ENCODE assay signal across 9 cellular contexts in genomic region chr7:123624527-123625183, GRCh38. TPM values are rescaled to one million over a fixed set of nuclear protein-coding genes. Genes with fewer than 3 reads are reported as not detected.
DNase-seq lines count a peak whose midpoint lies in the region; ATAC-seq and TF ChIP-seq lines count a peak whose summit lies in the region.
"Had no signal": no experiment of that assay in that cellular context is flagged by ENCODE, and none has a peak within 500 bp of the region (broad histone marks: within the 10 kb centered on the region; RNA-seq: fewer than 3 reads in every experiment).

No MANE protein-coding gene starts in this region.

- H3K27ac ChIP-seq in body of pancreas (no peak overlapping the region), thyroid gland (no peak overlapping the region)

- 41 to 45% methylated on average over 12 of the region's 12 CpGs for WGBS in body of pancreas, 2 donors
- WGBS in thyroid gland, 2 donors: 62 to 64% methylated on average over 12 of the region's 12 CpGs

- intact Hi-C loops in CD14-positive monocyte (cut with micrococcal nuclease): no loop called here
- intact Hi-C loops in body of pancreas (cut with DNase I): no loop called here
- intact Hi-C loops in mucosa of descending colon (cut with DNase I, micrococcal nuclease): no loop called here
- intact Hi-C loops in thyroid gland (cut with DNase I): no loop called here

- peak; percentile 48 for DNase-seq in CD14-positive monocyte (ENCODE audit: low spot score)
- DNase-seq in T-helper 17 cell: peak; percentile 14 to 49 (median 22)
- peak; percentile 61 to 84 (median 76) for DNase-seq in body of pancreas
- DNase-seq in mucosa of descending colon: peak in 2 of 3 donors; percentile 36
- peak; percentile 35 to 60 for DNase-seq in thyroid gland
- no peak for DNase-seq in NCI-H1105 treated with DMSO at 0.1 percent for 48 hours (lab: John Stamatoyannopoulos, UW)

- H3K36me3 Mint-ChIP-seq in CD14-positive monocyte (no peaks in the 10 kb centered on the region), T-helper 17 cell (ENCODE audit: low read depth) (peaks cover 2% of the 10 kb centered on the region)
- H3K36me3 Mint-ChIP-seq: IgD-negative memory B cell had no signal

- H3K4me1 ChIP-seq in body of pancreas: no peaks in the 10 kb centered on the region
- no peaks in the 10 kb centered on the region for H3K4me1 ChIP-seq in mucosa of descending colon (ENCODE audit: low read depth)
- no peaks in the 10 kb centered on the region for H3K4me1 ChIP-seq in thyroid gland

- H3K9me3 Mint-ChIP-seq in CD14-positive monocyte: peaks cover 0 to 3% (median 0%) of the 10 kb centered on the region in 7 donors
- H3K9me3 Mint-ChIP-seq: IgD-negative memory B cell had no signal

- H3K4me1 Mint-ChIP-seq in CD14-positive monocyte (no peaks in the 10 kb centered on the region), T-helper 17 cell (peaks cover 5% of the 10 kb centered on the region)

- H3K36me3 ChIP-seq in body of pancreas (replicated peaks in 1 of 2; ENCODE audit: insufficient read depth in 1 of 2, low read depth in 2 of 2): no peaks in the 10 kb centered on the region
- no peaks in the 10 kb centered on the region for H3K36me3 ChIP-seq in mucosa of descending colon (ENCODE audit: low read depth)
- H3K36me3 ChIP-seq in thyroid gland: no peaks in the 10 kb centered on the region

- H3K27ac Mint-ChIP-seq in CD14-positive monocyte: no peak overlapping the region
- no peak overlapping the region for H3K27ac Mint-ChIP-seq in T-helper 17 cell

- peaks cover 0 to 2% (median 2%) of the 10 kb centered on the region in 3 donors for H3K27me3 Mint-ChIP-seq in CD14-positive monocyte (ENCODE audit: low read depth in 3 of 3)
- H3K27me3 Mint-ChIP-seq in T-helper 17 cell: peaks cover 17% of the 10 kb centered on the region

- H3K9me3 ChIP-seq in T-helper 17 cell (ENCODE audit: control insufficient read depth, low read length, poor library complexity, severe bottlenecking): no peaks in the 10 kb centered on the region
- no peaks in the 10 kb centered on the region for H3K9me3 ChIP-seq in body of pancreas
- no peaks in the 10 kb centered on the region for H3K9me3 ChIP-seq in mucosa of descending colon
- no peaks in the 10 kb centered on the region for H3K9me3 ChIP-seq in thyroid gland

- H3K27me3 ChIP-seq in body of pancreas: no peaks in the 10 kb centered on the region
- H3K27me3 ChIP-seq in thyroid gland: no peaks in the 10 kb centered on the region

- H3K4me3 Mint-ChIP-seq in CD14-positive monocyte (no peak overlapping the region), T-helper 17 cell (no peak overlapping the region)

- ATAC-seq in GM19372 (IDR thresholded peaks at IDR 0.05; ENCODE audit: low read depth, unreplicated experiment) (peak; percentile 92), HG03354 (IDR thresholded peaks at IDR 0.05; ENCODE audit: poor library complexity, severe bottlenecking, unreplicated experiment) (peak; percentile 95), T-helper 17 cell (peak; percentile 64), body of pancreas (peak; percentile 85), mucosa of descending colon (peak; percentile 44)

- H3K4me3 ChIP-seq in body of pancreas (no peak overlapping the region), mucosa of descending colon (no peak overlapping the region), thyroid gland (replicated peaks in 1 of 3) (no peak overlapping the region)

- TF ChIP-seq CTCF in CD14-positive monocyte (IDR thresholded peaks at IDR 0.05) (peak; percentile 79), body of pancreas (IDR thresholded peaks at IDR 0.05) (peak in 6 of 7 experiments; percentile 39 to 65 (median 59)), mucosa of descending colon (IDR thresholded peaks at IDR 0.05) (no peak), thyroid gland (IDR thresholded peaks at IDR 0.05) (peak; percentile 9 to 56 (median 28))

- TF ChIP-seq POLR2A in body of pancreas (IDR thresholded peaks at IDR 0.05): no peak
- TF ChIP-seq POLR2A in thyroid gland (IDR thresholded peaks at IDR 0.05): no peak

RNA-seq across cellular contexts. Expression of gene ASB15, which starts 23.0 kb away (rescaled TPM):
- not detected for polyA plus RNA-seq in CD14-positive monocyte
- not detected for total RNA-seq in T-helper 17 cell
- not detected for total RNA-seq in body of pancreas
- not detected for total RNA-seq in mucosa of descending colon
- not detected for total RNA-seq in thyroid gland
- polyA plus RNA-seq: IgD-negative memory B cell had no signal

RNA-seq across cellular contexts. Expression of gene LMOD2, which starts 31.0 kb away (rescaled TPM):
- polyA plus RNA-seq in CD14-positive monocyte: under 1 TPM in 1 of 2 donors, not detected in 1; 0.09 TPM
- total RNA-seq in T-helper 17 cell (not detected), body of pancreas (not detected), mucosa of descending colon (under 1 TPM in 1 of 3 donors, not detected in 2; 0.63 TPM), thyroid gland (not detected)
- polyA plus RNA-seq: IgD-negative memory B cell had no signal

Comparison
In these comparisons a context has a peak if more than half of its experiments do, and no peak if none do; other contexts are left out.
1. ATAC-seq: peak in every context shown above with its lines; median percentile 95 in HG03354; 92 in GM19372; 85 in body of pancreas; 64 in T-helper 17 cell; 44 in mucosa of descending colon.